Comparison of ENCODE assay signal across 7 cellular contexts in the genomic region with DNA sequence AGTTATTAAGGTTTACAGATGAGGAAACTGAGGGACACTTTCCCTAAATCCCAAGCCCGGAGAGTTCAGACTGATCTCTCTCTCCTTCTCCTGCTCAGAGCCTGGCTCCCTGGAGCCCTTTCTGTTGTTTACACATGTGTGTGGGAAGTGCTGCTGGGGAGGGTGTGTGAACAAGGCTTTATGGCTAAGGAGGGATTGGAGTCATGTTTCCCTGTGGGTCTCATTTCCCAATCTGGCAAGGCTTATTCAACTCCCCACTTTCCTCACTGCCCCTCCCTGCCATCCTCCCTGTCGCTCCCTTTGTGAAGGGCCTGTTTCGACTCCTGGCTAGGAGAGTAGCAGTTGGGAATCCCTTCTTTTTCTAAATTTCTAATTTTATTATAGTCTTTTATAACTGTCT. TPM values are rescaled to one million over a fixed set of nuclear protein-coding genes. Genes with fewer than 3 reads are reported as not detected.
A peak's percentile ranks its signal among the peaks of the same experiment; 100 is the strongest.
DNase-seq lines count a peak whose midpoint lies in the region; ATAC-seq, FAIRE-seq and TF ChIP-seq lines count a peak whose summit lies in the region.
"Not testable (repeated sequence)": the region's sequence is repeated elsewhere in the genome, so short reads cannot be mapped to it uniquely, and the experiment has no call there.

No MANE protein-coding gene starts in this region.

- H3K9me3 ChIP-seq in left lung, gastrocnemius medialis: not testable (repeated sequence)

- not testable (repeated sequence) for H3K4me1 ChIP-seq in left lung
- peaks cover 23 to 39% of the 10 kb centered on the region in 2 donors for H3K4me1 ChIP-seq in gastrocnemius medialis

- H3K36me3 ChIP-seq in bronchial epithelial cell (ENCODE audit: control insufficient read depth, insufficient read depth, low read length); left lung; gastrocnemius medialis: not testable (repeated sequence)

- not testable (repeated sequence) for FAIRE-seq in bronchial epithelial cell (lab: Jason Lieb, UNC)

- H3K27ac ChIP-seq in left lung: not testable (repeated sequence)
- peak overlapping the region; percentile 78 to 84 (median 82) for H3K27ac ChIP-seq in gastrocnemius medialis

- intact Hi-C loops in left lung (cut with DNase I): not testable (repeated sequence)
- intact Hi-C loops in gastrocnemius medialis (cut with DNase I; ENCODE audit: low total_unique reads): loop anchor here (2.0 kb wide), 1 partner anchor 27 kb away; no protein-coding TSS in a partner anchor

- in situ Hi-C loops in gastrocnemius medialis (cut with MboI; ENCODE audit: low sequenced_read_pairs in 4 of 4): not testable (repeated sequence)

- ATAC-seq in left lung (peak; percentile 95), gastrocnemius medialis (peak; percentile 76)

- not testable (repeated sequence) for TF ChIP-seq CTCF in bronchial epithelial cell (IDR thresholded peaks at IDR 0.05; ENCODE audit: insufficient read depth, low read length, severe bottlenecking); fibroblast of villous mesenchyme (IDR thresholded peaks at IDR 0.05; ENCODE audit: insufficient read depth, low read depth, low read length); left lung (IDR thresholded peaks at IDR 0.05); gastrocnemius medialis (IDR thresholded peaks at IDR 0.05 in 4 of 5, conservative IDR thresholded peaks at IDR 0.05 in 1 of 5)

- not testable (repeated sequence) for H3K27me3 ChIP-seq in bronchial epithelial cell (ENCODE audit: control insufficient read depth, insufficient read depth, low read length); left lung; gastrocnemius medialis

- peak; percentile 37 to 57 for TF ChIP-seq POLR2A in gastrocnemius medialis (IDR thresholded peaks at IDR 0.05)

- DNase-seq in EH (ENCODE audit: low read depth): peak; percentile 56
- peak; percentile 26 for DNase-seq in NCI-H2029 (lab: John Stamatoyannopoulos, UW)
- peak; percentile 35 for DNase-seq in NCI-H748 (lab: John Stamatoyannopoulos, UW; ENCODE audit: unreplicated experiment)
- DNase-seq in bronchial epithelial cell (ENCODE audit: low read depth): peak; percentile 80
- peak; percentile 63 for DNase-seq in fibroblast of villous mesenchyme (ENCODE audit: low read depth)
- not testable (repeated sequence) for DNase-seq in left lung
- DNase-seq in gastrocnemius medialis: peak; percentile 67 to 85

- not testable (repeated sequence) for H3K4me3 ChIP-seq in bronchial epithelial cell (ENCODE audit: low read depth, low read length); fibroblast of villous mesenchyme (ENCODE audit: low read depth, low read length); left lung; gastrocnemius medialis

RNA-seq across cellular contexts. Expression of a gene that starts 57.3 kb away (rescaled TPM):
- total RNA-seq in bronchial epithelial cell: 3.5 TPM in 1 of 2 replicates, not detected in the other
- 1.3 and 1.9 TPM in 2 replicates for total RNA-seq in fibroblast of villous mesenchyme
- 1 to 10 TPM; 2.6 to 4.8 TPM for total RNA-seq in left lung
- total RNA-seq in gastrocnemius medialis: 1 to 10 TPM in 3 of 4 donors, under 1 TPM in 1; 0.27 to 8.7 (median 2.1) TPM
